10 cellular contexts compared by ENCODE assay signal in genomic region chr14:91350483-91350812, GRCh38.
A peak's percentile ranks its signal among the peaks of the same experiment; 100 is the strongest.
DNase-seq lines count a peak whose midpoint lies in the region; ATAC-seq and TF ChIP-seq lines count a peak whose summit lies in the region.
"Had no signal": no experiment of that assay in that cellular context is flagged by ENCODE, and none has a peak within 500 bp of the region (broad histone marks: within the 10 kb centered on the region; RNA-seq: fewer than 3 reads in every experiment).

No MANE protein-coding gene starts in this region.

- intact Hi-C loops in transverse colon (cut with DNase I; ENCODE audit: low total_unique reads) = no loop called here

- H3K27ac Mint-ChIP-seq in activated naive CD4-positive, alpha-beta T cell treated with anti-CD3 and anti-CD28 coated beads, Interleukin-2, amount 50 U/mL, for 24 hours = peak overlapping the region; percentile 87

- H3K27ac ChIP-seq in caudate nucleus (ENCODE audit: low read depth, low read length) (peak overlapping the region; percentile 89), transverse colon (peak overlapping the region; percentile 44 to 73 (median 46))

- H3K4me1 Mint-ChIP-seq in activated naive CD4-positive, alpha-beta T cell treated with anti-CD3 and anti-CD28 coated beads, Interleukin-2, amount 50 U/mL, for 24 hours = peaks cover 93% of the 10 kb centered on the region

- no peak overlapping the region for H3K4me3 ChIP-seq in transverse colon
- H3K4me3 ChIP-seq: mucosa of descending colon had no signal

- in situ Hi-C loops in transverse colon (cut with MboI; ENCODE audit: low pct_ligation_motif_present in 1 of 4, low pct_unique_long_range_greater_than_20kb in 1 of 4, low sequenced_read_pairs in 3 of 4) (no loop called here), GM13976 (cut with MboI; ENCODE audit: low sequenced_read_pairs, unreplicated experiment) (loop anchor here (10.0 kb wide), 1 partner anchor 54 kb away; no protein-coding TSS in a partner anchor)

- ATAC-seq in HG03354 (IDR thresholded peaks at IDR 0.05; ENCODE audit: poor library complexity, severe bottlenecking, unreplicated experiment) = peak; percentile 3

- TF ChIP-seq CTCF in transverse colon (IDR thresholded peaks at IDR 0.05) = no peak
- TF ChIP-seq CTCF in GM13976 (IDR thresholded peaks at IDR 0.05; ENCODE audit: borderline replicate concordance, control extremely low read depth, extremely low read depth, insufficient read depth, missing control alignments) = no peak

- no peaks in the 10 kb centered on the region for H3K36me3 ChIP-seq in transverse colon

- 67% methylated on average over 1 of the region's 1 CpG; no CpG with 5 or more reads in 1 of the 2 donors for WGBS in transverse colon (ENCODE audit: low coverage in 1 of 2), 2 donors

- no peak for TF ChIP-seq POLR2A in transverse colon (IDR thresholded peaks at IDR 0.05)

- H3K9me3 ChIP-seq in transverse colon = no peaks in the 10 kb centered on the region
- H3K9me3 ChIP-seq: mucosa of descending colon had no signal

- no peaks in the 10 kb centered on the region for H3K27me3 ChIP-seq in transverse colon

- no peaks in the 10 kb centered on the region for H3K9me3 Mint-ChIP-seq in activated naive CD4-positive, alpha-beta T cell treated with anti-CD3 and anti-CD28 coated beads, Interleukin-2, amount 50 U/mL, for 24 hours

- no peak for TF ChIP-seq EP300 in transverse colon (IDR thresholded peaks at IDR 0.05; ENCODE audit: low read depth)

- no peaks in the 10 kb centered on the region for H3K27me3 Mint-ChIP-seq in activated naive CD4-positive, alpha-beta T cell treated with anti-CD3 and anti-CD28 coated beads, Interleukin-2, amount 50 U/mL, for 24 hours

- DNase-seq in activated naive CD4-positive, alpha-beta T cell treated with anti-CD3 and anti-CD28 coated beads, Interleukin-2, amount 50 U/mL, for 16 hours = no peak
- DNase-seq in caudate nucleus (lab: John Stamatoyannopoulos, UW) (no peak), transverse colon (no peak), GM13976 (ENCODE audit: low spot score) (no peak)
- no peak for DNase-seq in stimulated activated CD8-positive, alpha-beta memory T cell treated with anti-CD3 and anti-CD28 coated beads, Interleukin-4, amount 100 ng/mL, for 48 hours
- DNase-seq in activated CD4-positive, CD25-positive, alpha-beta regulatory T cell treated with anti-CD3 and anti-CD28 coated beads, Interleukin-2, amount 50 U/mL, for 72 hours = no peak
- DNase-seq: NCI-H82 had no signal

- H3K36me3 Mint-ChIP-seq in activated naive CD4-positive, alpha-beta T cell treated with anti-CD3 and anti-CD28 coated beads, Interleukin-2, amount 50 U/mL, for 24 hours = peaks cover 8% of the 10 kb centered on the region

- peak overlapping the region; percentile 87 for H3K4me3 Mint-ChIP-seq in activated naive CD4-positive, alpha-beta T cell treated with anti-CD3 and anti-CD28 coated beads, Interleukin-2, amount 50 U/mL, for 24 hours

- peaks cover 10 to 47% (median 25%) of the 10 kb centered on the region in 4 donors for H3K4me1 ChIP-seq in transverse colon
